ENCODE assay signal across 1 cellular context in the genomic region with DNA sequence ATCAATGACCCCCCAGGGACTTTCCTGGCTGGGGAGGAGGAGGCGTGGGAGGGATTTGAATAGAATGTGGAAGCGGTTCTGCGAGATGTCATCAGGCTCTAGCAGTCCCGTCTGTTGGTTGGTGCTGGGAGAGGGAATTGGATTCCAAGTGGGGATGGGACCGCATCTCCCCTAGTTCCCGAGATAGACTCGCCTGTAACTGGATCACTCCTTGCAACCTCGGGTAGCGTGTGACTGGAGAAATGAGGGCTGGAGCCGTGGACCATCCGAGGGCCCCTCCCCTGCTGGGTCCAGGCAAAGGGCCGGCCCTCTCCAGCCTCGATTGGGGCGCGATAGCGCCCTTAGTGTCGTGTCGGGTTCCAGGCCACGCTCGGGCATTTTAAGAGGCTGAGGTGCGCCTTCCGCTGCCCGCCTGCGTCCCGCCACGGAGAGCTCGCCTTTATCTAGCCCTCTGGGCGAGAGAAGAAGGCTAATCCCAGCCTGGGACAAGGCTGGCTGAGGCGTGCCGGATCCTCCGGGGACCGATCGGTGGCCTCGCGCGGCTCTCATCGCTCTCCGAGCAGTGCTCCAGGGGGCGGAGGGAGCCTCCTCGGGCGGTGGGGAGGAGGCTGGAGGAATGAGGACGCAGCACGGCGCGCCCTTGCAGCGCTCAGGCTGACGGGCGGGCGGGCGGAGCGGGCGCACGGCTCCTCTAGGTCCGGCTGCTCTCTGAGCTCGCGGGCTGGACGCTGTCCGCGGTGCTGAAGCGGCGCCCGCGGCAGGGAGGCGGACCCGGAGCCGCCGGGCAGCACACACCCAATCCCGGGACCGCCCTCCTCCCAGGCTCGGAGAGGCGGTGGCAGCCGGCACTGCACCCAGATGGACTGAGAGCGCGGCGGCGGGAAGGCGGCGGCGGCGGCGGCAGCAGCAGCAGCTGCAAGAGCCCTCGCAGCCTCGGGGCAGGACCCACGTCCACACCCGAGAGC.
A peak's percentile ranks its signal among the peaks of the same experiment; 100 is the strongest.
TF ChIP-seq lines count a peak whose summit lies in the region.

No MANE protein-coding gene starts in this region.

TF ChIP-seq in HepG2, 621 proteins besides CTCF, POLR2A, EP300 and RAD21 (continued from another document and continues in another):
- TF ChIP-seq ZNF574 (CRISPR knock-in tag; IDR thresholded peaks at IDR 0.05) (peak; percentile 90), SOX13 (IDR thresholded peaks at IDR 0.05) (no peak), SOX13 (CRISPR knock-in tag; conservative IDR thresholded peaks at IDR 0.05 in 1 of 2, IDR thresholded peaks at IDR 0.05 in 1 of 2) (peak in 1 of 2 experiments; percentile 81; a peak in 2 of 4 replicates), ZNF563 (CRISPR knock-in tag; IDR thresholded peaks at IDR 0.05) (peak; percentile 98), CBX5 (CRISPR knock-in tag; IDR thresholded peaks at IDR 0.05; ENCODE audit: borderline replicate concordance) (peak; percentile 85), NFATC3 (CRISPR knock-in tag; IDR thresholded peaks at IDR 0.05) (0 out of 2 replicates have a peak, but pooled peaks have one; percentile 38), ZNF260 (CRISPR knock-in tag; IDR thresholded peaks at IDR 0.05; ENCODE audit: borderline replicate concordance, low read depth) (no peak), SNAPC5 (CRISPR knock-in tag; IDR thresholded peaks at IDR 0.05; ENCODE audit: borderline replicate concordance) (0 out of 2 replicates have a peak, but pooled peaks have one; percentile 91), AHR (CRISPR knock-in tag; IDR thresholded peaks at IDR 0.05) (peak; percentile 99), DR1 (CRISPR knock-in tag; IDR thresholded peaks at IDR 0.05) (peak; percentile 72; the same call in 1 of the 2 replicates), ZNF17 (CRISPR knock-in tag; IDR thresholded peaks at IDR 0.05) (no peak), MAX (IDR thresholded peaks at IDR 0.05) (peak; percentile 73), E2F5 (CRISPR knock-in tag; conservative IDR thresholded peaks at IDR 0.05) (peak; percentile 89), ZNF180 (CRISPR knock-in tag; IDR thresholded peaks at IDR 0.05; ENCODE audit: borderline replicate concordance, low read depth) (no peak), RARA (CRISPR knock-in tag; IDR thresholded peaks at IDR 0.05) (peak; percentile 84), FOSL1 (CRISPR knock-in tag; IDR thresholded peaks at IDR 0.05; ENCODE audit: borderline replicate concordance) (peak; percentile 64; the same call in 1 of the 2 replicates), ETV6 (CRISPR knock-in tag; conservative IDR thresholded peaks at IDR 0.05) (peak; percentile 99), NFRKB (IDR thresholded peaks at IDR 0.05) (no peak), MAFF (IDR thresholded peaks at IDR 0.05; ENCODE audit: low read depth, low read length) (no peak), FOXO1 (CRISPR knock-in tag; IDR thresholded peaks at IDR 0.05) (peak; percentile 87), MED13 (CRISPR knock-in tag; IDR thresholded peaks at IDR 0.05) (peak; percentile 97), IKZF4 (CRISPR knock-in tag; IDR thresholded peaks at IDR 0.05; ENCODE audit: borderline replicate concordance, low read depth, not compliant biosample characterization) (peak; percentile 99), ZNF234 (CRISPR knock-in tag; conservative IDR thresholded peaks at IDR 0.05) (peak; percentile 81; the same call in 1 of the 2 replicates), SPEN (CRISPR knock-in tag; IDR thresholded peaks at IDR 0.05; ENCODE audit: low read depth) (peak; percentile 96), ZNF367 (CRISPR knock-in tag; IDR thresholded peaks at IDR 0.05; ENCODE audit: borderline replicate concordance) (peak; percentile 96; the same call in 1 of the 2 replicates), ZNF124 (CRISPR knock-in tag; IDR thresholded peaks at IDR 0.05) (peak; percentile 97), HMGA1 (CRISPR knock-in tag; conservative IDR thresholded peaks at IDR 0.05) (no peak), ZFY (CRISPR knock-in tag; IDR thresholded peaks at IDR 0.05) (peak; percentile 65), ZBTB7A (CRISPR knock-in tag; IDR thresholded peaks at IDR 0.05) (peak; percentile 88), WIZ (CRISPR knock-in tag; IDR thresholded peaks at IDR 0.05) (peak; percentile 100), ZNF644 (CRISPR knock-in tag; IDR thresholded peaks at IDR 0.05; ENCODE audit: low read depth) (peak; percentile 71), ZNF335 (CRISPR knock-in tag; IDR thresholded peaks at IDR 0.05) (peak; percentile 84), KIAA2018 (CRISPR knock-in tag; IDR thresholded peaks at IDR 0.05; ENCODE audit: borderline replicate concordance) (no peak), ZNF205 (CRISPR knock-in tag; IDR thresholded peaks at IDR 0.05) (peak; percentile 96), RCOR2 (CRISPR knock-in tag; IDR thresholded peaks at IDR 0.05) (no peak)
- TF ChIP-seq, protein P1, sequence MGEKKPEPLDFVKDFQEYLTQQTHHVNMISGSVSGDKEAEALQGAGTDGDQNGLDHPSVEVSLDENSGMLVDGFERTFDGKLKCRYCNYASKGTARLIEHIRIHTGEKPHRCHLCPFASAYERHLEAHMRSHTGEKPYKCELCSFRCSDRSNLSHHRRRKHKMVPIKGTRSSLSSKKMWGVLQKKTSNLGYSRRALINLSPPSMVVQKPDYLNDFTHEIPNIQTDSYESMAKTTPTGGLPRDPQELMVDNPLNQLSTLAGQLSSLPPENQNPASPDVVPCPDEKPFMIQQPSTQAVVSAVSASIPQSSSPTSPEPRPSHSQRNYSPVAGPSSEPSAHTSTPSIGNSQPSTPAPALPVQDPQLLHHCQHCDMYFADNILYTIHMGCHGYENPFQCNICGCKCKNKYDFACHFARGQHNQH (CRISPR knock-in tag; IDR thresholded peaks at IDR 0.05), result peak; percentile 98
- TF ChIP-seq, protein P2, sequence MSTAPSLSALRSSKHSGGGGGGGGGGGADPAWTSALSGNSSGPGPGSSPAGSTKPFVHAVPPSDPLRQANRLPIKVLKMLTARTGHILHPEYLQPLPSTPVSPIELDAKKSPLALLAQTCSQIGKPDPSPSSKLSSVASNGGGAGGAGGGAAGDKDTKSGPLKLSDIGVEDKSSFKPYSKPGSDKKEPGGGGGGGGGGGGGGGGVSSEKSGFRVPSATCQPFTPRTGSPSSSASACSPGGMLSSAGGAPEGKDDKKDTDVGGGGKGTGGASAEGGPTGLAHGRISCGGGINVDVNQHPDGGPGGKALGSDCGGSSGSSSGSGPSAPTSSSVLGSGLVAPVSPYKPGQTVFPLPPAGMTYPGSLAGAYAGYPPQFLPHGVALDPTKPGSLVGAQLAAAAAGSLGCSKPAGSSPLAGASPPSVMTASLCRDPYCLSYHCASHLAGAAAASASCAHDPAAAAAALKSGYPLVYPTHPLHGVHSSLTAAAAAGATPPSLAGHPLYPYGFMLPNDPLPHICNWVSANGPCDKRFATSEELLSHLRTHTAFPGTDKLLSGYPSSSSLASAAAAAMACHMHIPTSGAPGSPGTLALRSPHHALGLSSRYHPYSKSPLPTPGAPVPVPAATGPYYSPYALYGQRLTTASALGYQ (CRISPR knock-in tag; IDR thresholded peaks at IDR 0.05), result peak; percentile 84
- TF ChIP-seq, protein P3, sequence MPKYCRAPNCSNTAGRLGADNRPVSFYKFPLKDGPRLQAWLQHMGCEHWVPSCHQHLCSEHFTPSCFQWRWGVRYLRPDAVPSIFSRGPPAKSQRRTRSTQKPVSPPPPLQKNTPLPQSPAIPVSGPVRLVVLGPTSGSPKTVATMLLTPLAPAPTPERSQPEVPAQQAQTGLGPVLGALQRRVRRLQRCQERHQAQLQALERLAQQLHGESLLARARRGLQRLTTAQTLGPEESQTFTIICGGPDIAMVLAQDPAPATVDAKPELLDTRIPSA (CRISPR knock-in tag; IDR thresholded peaks at IDR 0.05; ENCODE audit: borderline replicate concordance), result no peak
- TF ChIP-seq, protein P4, sequence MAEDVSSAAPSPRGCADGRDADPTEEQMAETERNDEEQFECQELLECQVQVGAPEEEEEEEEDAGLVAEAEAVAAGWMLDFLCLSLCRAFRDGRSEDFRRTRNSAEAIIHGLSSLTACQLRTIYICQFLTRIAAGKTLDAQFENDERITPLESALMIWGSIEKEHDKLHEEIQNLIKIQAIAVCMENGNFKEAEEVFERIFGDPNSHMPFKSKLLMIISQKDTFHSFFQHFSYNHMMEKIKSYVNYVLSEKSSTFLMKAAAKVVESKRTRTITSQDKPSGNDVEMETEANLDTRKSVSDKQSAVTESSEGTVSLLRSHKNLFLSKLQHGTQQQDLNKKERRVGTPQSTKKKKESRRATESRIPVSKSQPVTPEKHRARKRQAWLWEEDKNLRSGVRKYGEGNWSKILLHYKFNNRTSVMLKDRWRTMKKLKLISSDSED (CRISPR knock-in tag; IDR thresholded peaks at IDR 0.05), result peak; percentile 83; the same call in 1 of the 2 replicates
